1 cellular context compared by ENCODE assay signal in the genomic region with DNA sequence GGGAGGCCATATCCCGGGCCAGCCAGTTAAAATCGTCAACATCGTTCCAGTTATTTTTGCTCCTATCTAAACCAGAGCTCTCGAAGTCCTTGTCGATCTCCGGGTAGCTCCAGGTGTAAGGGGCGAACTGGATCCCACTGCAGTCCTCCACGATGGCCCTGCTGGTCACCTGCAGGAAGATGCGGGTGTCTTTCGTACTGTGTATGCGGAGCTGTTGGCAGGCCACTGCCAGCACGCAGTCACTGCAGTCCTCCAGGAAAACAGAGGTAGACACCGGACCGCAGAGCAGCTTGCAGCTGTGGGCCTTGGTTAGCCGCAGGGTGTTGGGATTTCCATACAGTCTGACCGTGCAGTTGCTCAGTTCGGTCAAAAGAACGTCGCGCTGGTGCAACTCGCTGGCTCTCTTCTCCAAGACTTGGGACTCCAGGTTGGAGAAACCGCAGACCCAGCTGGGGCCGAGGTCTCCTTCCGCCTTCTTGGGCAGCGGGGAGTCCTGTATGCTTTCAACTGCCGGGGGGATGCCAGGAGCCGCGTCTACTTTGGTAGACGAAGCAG.
A peak's percentile ranks its signal among the peaks of the same experiment; 100 is the strongest.
TF ChIP-seq lines count a peak whose summit lies in the region.

No MANE protein-coding gene starts in this region.

TF ChIP-seq in HepG2, 621 proteins besides CTCF, POLR2A, EP300 and RAD21 (continues in another document):
- TF ChIP-seq ZNF331 (CRISPR knock-in tag; IDR thresholded peaks at IDR 0.05) (0 out of 2 replicates have a peak, but pooled peaks have one; percentile 40), SOX13 (IDR thresholded peaks at IDR 0.05) (no peak), SOX13 (CRISPR knock-in tag; conservative IDR thresholded peaks at IDR 0.05 in 1 of 2, IDR thresholded peaks at IDR 0.05 in 1 of 2) (0 out of 4 replicates have a peak, but pooled peaks of 1 of the 2 experiments have one; percentile 28), ZNF614 (CRISPR knock-in tag; IDR thresholded peaks at IDR 0.05; ENCODE audit: borderline replicate concordance) (no peak), DMAP1 (CRISPR knock-in tag; IDR thresholded peaks at IDR 0.05) (no peak), ZBTB7B (CRISPR knock-in tag; IDR thresholded peaks at IDR 0.05) (0 out of 2 replicates have a peak, but pooled peaks have one; percentile 10), ZNF180 (CRISPR knock-in tag; IDR thresholded peaks at IDR 0.05; ENCODE audit: borderline replicate concordance, low read depth) (peak; percentile 19; the same call in 1 of the 2 replicates), SAP130 (CRISPR knock-in tag; IDR thresholded peaks at IDR 0.05; ENCODE audit: low read depth) (peak; percentile 9; the same call in 1 of the 2 replicates), ZFP36L2 (CRISPR knock-in tag; IDR thresholded peaks at IDR 0.05) (no peak), ZNF337 (CRISPR knock-in tag; IDR thresholded peaks at IDR 0.05; ENCODE audit: borderline replicate concordance, low read depth) (no peak), ZBTB7A (CRISPR knock-in tag; IDR thresholded peaks at IDR 0.05) (no peak), GZF1 (CRISPR knock-in tag; IDR thresholded peaks at IDR 0.05) (no peak), GPN1 (CRISPR knock-in tag; IDR thresholded peaks at IDR 0.05; ENCODE audit: borderline replicate concordance) (0 out of 2 replicates have a peak, but pooled peaks have one; percentile 32), ZFP90 (CRISPR knock-in tag; IDR thresholded peaks at IDR 0.05; ENCODE audit: borderline replicate concordance) (no peak), ZSCAN25 (CRISPR knock-in tag; IDR thresholded peaks at IDR 0.05) (no peak), HOXA3 (CRISPR knock-in tag; IDR thresholded peaks at IDR 0.05) (no peak), ZNF737 (CRISPR knock-in tag; IDR thresholded peaks at IDR 0.05; ENCODE audit: borderline replicate concordance) (peak; percentile 72; the same call in 1 of the 2 replicates), HNF4G (IDR thresholded peaks at IDR 0.05; ENCODE audit: borderline replicate concordance, low read depth, low read length) (no peak), HNF4G (CRISPR knock-in tag; IDR thresholded peaks at IDR 0.05; ENCODE audit: borderline replicate concordance, low read depth) (no peak), ARNTL (CRISPR knock-in tag; IDR thresholded peaks at IDR 0.05) (no peak), PAF1 (CRISPR knock-in tag; IDR thresholded peaks at IDR 0.05) (no peak), FOXO1 (CRISPR knock-in tag; IDR thresholded peaks at IDR 0.05) (peak; percentile 7; the same call in 1 of the 2 replicates), ZNF772 (CRISPR knock-in tag; IDR thresholded peaks at IDR 0.05) (peak; percentile 32), FOXA3 (CRISPR knock-in tag; IDR thresholded peaks at IDR 0.05) (no peak), CREM (IDR thresholded peaks at IDR 0.05) (no peak), CREM (CRISPR knock-in tag; IDR thresholded peaks at IDR 0.05) (no peak), ZNF263 (CRISPR knock-in tag; IDR thresholded peaks at IDR 0.05) (0 out of 2 replicates have a peak, but pooled peaks have one; percentile 48), KDM5B (CRISPR knock-in tag; IDR thresholded peaks at IDR 0.05; ENCODE audit: borderline replicate concordance) (peak; percentile 32; the same call in 1 of the 2 replicates), SAFB2 (CRISPR knock-in tag; IDR thresholded peaks at IDR 0.05; ENCODE audit: borderline replicate concordance, low read depth) (peak; percentile 83; the same call in 1 of the 2 replicates), STAG1 (CRISPR knock-in tag; IDR thresholded peaks at IDR 0.05) (no peak), SALL1 (CRISPR knock-in tag; IDR thresholded peaks at IDR 0.05) (peak; percentile 27; the same call in 1 of the 2 replicates), NRL (CRISPR knock-in tag; IDR thresholded peaks at IDR 0.05; ENCODE audit: borderline replicate concordance) (0 out of 2 replicates have a peak, but pooled peaks have one; percentile 11), CENPT (CRISPR knock-in tag; IDR thresholded peaks at IDR 0.05; ENCODE audit: low read depth) (no peak), ZNF572 (CRISPR knock-in tag; IDR thresholded peaks at IDR 0.05) (peak; percentile 19; the same call in 1 of the 2 replicates), ZNF703 (CRISPR knock-in tag; IDR thresholded peaks at IDR 0.05; ENCODE audit: borderline replicate concordance) (peak; percentile 68; the same call in 1 of the 2 replicates), CBX5 (CRISPR knock-in tag; IDR thresholded peaks at IDR 0.05; ENCODE audit: borderline replicate concordance) (0 out of 2 replicates have a peak, but pooled peaks have one; percentile 9), ZNF292 (CRISPR knock-in tag; IDR thresholded peaks at IDR 0.05; ENCODE audit: borderline replicate concordance, low read depth) (0 out of 2 replicates have a peak, but pooled peaks have one; percentile 16), ZC3H13 (CRISPR knock-in tag; IDR thresholded peaks at IDR 0.05) (peak; percentile 79), TOPORS (CRISPR knock-in tag; IDR thresholded peaks at IDR 0.05) (0 out of 2 replicates have a peak, but pooled peaks have one; percentile 6), ZNF878 (CRISPR knock-in tag; IDR thresholded peaks at IDR 0.05) (0 out of 2 replicates have a peak, but pooled peaks have one; percentile 21)
- TF ChIP-seq, protein P1, sequence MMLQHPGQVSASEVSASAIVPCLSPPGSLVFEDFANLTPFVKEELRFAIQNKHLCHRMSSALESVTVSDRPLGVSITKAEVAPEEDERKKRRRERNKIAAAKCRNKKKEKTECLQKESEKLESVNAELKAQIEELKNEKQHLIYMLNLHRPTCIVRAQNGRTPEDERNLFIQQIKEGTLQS (CRISPR knock-in tag; IDR thresholded peaks at IDR 0.05), result no peak
- TF ChIP-seq, protein P2, sequence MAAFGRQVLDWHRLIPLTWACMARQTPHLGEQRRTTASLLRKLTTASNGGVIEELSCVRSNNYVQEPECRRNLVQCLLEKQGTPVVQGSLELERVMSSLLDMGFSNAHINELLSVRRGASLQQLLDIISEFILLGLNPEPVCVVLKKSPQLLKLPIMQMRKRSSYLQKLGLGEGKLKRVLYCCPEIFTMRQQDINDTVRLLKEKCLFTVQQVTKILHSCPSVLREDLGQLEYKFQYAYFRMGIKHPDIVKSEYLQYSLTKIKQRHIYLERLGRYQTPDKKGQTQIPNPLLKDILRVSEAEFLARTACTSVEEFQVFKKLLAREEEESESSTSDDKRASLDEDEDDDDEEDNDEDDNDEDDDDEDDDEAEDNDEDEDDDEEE (CRISPR knock-in tag; IDR thresholded peaks at IDR 0.05), result peak; percentile 32; the same call in 1 of the 2 replicates
- TF ChIP-seq, protein P3, sequence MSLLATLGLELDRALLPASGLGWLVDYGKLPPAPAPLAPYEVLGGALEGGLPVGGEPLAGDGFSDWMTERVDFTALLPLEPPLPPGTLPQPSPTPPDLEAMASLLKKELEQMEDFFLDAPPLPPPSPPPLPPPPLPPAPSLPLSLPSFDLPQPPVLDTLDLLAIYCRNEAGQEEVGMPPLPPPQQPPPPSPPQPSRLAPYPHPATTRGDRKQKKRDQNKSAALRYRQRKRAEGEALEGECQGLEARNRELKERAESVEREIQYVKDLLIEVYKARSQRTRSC (CRISPR knock-in tag; IDR thresholded peaks at IDR 0.05; ENCODE audit: low read depth), result no peak
- TF ChIP-seq, protein P4, sequence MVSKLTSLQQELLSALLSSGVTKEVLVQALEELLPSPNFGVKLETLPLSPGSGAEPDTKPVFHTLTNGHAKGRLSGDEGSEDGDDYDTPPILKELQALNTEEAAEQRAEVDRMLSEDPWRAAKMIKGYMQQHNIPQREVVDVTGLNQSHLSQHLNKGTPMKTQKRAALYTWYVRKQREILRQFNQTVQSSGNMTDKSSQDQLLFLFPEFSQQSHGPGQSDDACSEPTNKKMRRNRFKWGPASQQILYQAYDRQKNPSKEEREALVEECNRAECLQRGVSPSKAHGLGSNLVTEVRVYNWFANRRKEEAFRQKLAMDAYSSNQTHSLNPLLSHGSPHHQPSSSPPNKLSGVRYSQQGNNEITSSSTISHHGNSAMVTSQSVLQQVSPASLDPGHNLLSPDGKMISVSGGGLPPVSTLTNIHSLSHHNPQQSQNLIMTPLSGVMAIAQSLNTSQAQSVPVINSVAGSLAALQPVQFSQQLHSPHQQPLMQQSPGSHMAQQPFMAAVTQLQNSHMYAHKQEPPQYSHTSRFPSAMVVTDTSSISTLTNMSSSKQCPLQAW (CRISPR knock-in tag; IDR thresholded peaks at IDR 0.05), result 0 out of 2 replicates have a peak, but pooled peaks have one; percentile 28
- TF ChIP-seq, protein P5, sequence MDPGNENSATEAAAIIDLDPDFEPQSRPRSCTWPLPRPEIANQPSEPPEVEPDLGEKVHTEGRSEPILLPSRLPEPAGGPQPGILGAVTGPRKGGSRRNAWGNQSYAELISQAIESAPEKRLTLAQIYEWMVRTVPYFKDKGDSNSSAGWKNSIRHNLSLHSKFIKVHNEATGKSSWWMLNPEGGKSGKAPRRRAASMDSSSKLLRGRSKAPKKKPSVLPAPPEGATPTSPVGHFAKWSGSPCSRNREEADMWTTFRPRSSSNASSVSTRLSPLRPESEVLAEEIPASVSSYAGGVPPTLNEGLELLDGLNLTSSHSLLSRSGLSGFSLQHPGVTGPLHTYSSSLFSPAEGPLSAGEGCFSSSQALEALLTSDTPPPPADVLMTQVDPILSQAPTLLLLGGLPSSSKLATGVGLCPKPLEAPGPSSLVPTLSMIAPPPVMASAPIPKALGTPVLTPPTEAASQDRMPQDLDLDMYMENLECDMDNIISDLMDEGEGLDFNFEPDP (CRISPR knock-in tag; conservative IDR thresholded peaks at IDR 0.05), result no peak
- TF ChIP-seq, protein P6, sequence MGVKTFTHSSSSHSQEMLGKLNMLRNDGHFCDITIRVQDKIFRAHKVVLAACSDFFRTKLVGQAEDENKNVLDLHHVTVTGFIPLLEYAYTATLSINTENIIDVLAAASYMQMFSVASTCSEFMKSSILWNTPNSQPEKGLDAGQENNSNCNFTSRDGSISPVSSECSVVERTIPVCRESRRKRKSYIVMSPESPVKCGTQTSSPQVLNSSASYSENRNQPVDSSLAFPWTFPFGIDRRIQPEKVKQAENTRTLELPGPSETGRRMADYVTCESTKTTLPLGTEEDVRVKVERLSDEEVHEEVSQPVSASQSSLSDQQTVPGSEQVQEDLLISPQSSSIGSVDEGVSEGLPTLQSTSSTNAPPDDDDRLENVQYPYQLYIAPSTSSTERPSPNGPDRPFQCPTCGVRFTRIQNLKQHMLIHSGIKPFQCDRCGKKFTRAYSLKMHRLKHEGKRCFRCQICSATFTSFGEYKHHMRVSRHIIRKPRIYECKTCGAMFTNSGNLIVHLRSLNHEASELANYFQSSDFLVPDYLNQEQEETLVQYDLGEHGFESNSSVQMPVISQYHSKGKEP (CRISPR knock-in tag; IDR thresholded peaks at IDR 0.05), result no peak
- TF ChIP-seq, protein P7, sequence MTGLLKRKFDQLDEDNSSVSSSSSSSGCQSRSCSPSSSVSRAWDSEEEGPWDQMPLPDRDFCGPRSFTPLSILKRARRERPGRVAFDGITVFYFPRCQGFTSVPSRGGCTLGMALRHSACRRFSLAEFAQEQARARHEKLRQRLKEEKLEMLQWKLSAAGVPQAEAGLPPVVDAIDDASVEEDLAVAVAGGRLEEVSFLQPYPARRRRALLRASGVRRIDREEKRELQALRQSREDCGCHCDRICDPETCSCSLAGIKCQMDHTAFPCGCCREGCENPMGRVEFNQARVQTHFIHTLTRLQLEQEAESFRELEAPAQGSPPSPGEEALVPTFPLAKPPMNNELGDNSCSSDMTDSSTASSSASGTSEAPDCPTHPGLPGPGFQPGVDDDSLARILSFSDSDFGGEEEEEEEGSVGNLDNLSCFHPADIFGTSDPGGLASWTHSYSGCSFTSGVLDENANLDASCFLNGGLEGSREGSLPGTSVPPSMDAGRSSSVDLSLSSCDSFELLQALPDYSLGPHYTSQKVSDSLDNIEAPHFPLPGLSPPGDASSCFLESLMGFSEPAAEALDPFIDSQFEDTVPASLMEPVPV (CRISPR knock-in tag; IDR thresholded peaks at IDR 0.05), result 0 out of 2 replicates have a peak, but pooled peaks have one; percentile 9
- TF ChIP-seq, protein P8, sequence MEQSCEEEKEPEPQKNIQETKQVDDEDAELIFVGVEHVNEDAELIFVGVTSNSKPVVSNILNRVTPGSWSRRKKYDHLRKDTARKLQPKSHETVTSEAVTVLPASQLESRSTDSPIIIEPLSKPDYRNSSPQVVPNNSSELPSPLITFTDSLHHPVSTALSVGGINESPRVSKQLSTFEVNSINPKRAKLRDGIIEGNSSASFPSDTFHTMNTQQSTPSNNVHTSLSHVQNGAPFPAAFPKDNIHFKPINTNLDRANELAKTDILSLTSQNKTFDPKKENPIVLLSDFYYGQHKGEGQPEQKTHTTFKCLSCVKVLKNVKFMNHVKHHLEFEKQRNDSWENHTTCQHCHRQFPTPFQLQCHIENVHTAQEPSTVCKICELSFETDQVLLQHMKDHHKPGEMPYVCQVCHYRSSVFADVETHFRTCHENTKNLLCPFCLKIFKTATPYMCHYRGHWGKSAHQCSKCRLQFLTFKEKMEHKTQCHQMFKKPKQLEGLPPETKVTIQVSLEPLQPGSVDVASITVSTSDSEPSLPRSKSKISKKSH (CRISPR knock-in tag; IDR thresholded peaks at IDR 0.05; ENCODE audit: borderline replicate concordance), result peak; percentile 4; the same call in 1 of the 2 replicates
- TF ChIP-seq, protein P9, sequence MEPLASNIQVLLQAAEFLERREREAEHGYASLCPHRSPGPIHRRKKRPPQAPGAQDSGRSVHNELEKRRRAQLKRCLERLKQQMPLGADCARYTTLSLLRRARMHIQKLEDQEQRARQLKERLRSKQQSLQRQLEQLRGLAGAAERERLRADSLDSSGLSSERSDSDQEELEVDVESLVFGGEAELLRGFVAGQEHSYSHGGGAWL (CRISPR knock-in tag; IDR thresholded peaks at IDR 0.05), result peak; percentile 21; the same call in 1 of the 2 replicates
- TF ChIP-seq, protein P10, sequence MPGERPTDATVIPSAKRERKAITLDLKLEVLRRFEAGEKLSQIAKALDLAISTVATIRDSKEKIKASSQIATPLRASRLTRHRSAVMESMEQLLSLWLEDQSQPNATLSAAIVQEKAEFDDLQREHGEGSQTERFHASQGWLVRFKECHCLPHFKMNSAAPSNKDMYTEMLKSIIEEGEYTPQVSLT (CRISPR knock-in tag; IDR thresholded peaks at IDR 0.05; ENCODE audit: borderline replicate concordance, low read depth), result no peak
- TF ChIP-seq, protein P11, sequence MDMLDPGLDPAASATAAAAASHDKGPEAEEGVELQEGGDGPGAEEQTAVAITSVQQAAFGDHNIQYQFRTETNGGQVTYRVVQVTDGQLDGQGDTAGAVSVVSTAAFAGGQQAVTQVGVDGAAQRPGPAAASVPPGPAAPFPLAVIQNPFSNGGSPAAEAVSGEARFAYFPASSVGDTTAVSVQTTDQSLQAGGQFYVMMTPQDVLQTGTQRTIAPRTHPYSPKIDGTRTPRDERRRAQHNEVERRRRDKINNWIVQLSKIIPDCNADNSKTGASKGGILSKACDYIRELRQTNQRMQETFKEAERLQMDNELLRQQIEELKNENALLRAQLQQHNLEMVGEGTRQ (IDR thresholded peaks at IDR 0.05; ENCODE audit: low read depth, low read length), result no peak
- TF ChIP-seq, protein P11 (CRISPR knock-in tag; IDR thresholded peaks at IDR 0.05; ENCODE audit: borderline replicate concordance), result no peak
- TF ChIP-seq, protein P12, sequence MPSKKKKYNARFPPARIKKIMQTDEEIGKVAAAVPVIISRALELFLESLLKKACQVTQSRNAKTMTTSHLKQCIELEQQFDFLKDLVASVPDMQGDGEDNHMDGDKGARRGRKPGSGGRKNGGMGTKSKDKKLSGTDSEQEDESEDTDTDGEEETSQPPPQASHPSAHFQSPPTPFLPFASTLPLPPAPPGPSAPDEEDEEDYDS (CRISPR knock-in tag; IDR thresholded peaks at IDR 0.05), result peak; percentile 19; the same call in 1 of the 2 replicates
